ENCODE assay signal across 19 cellular contexts in genomic region chr5:38211354-38211710, GRCh38. TPM values are rescaled to one million over a fixed set of nuclear protein-coding genes. Genes with fewer than 3 reads are reported as not detected.
"Had no signal": no experiment of that assay in that cellular context is flagged by ENCODE, and none has a peak within 500 bp of the region (broad histone marks: within the 10 kb centered on the region; RNA-seq: fewer than 3 reads in every experiment).

No MANE protein-coding gene starts in this region.

- ATAC-seq: Right ventricle myocardium inferior had no signal

- DNase-seq: KBM-7; NCI-H1092 treated with DMSO at 0.1 percent for 48 hours; NCI-H1436; NCI-H187; NCI-H2029; NCI-H2081 treated with DMSO at 0.1 percent for 48 hours; NCI-H2227 treated with DMSO at 0.1 percent for 48 hours; NCI-H524; NCI-H526 treated with DMSO at 0.1 percent for 48 hours; NCI-H774; NK-92 treated with Interleukin-12 subunit alpha and Interleukin-12 subunit beta, amount 100 ng/mL, for 24 hours; PC-9; Peyer's patch; SHP77 treated with DMSO at 0.1 percent for 48 hours; SJCRH30; T-helper 1 cell had no signal

- H3K4me3 ChIP-seq: PC-9, Peyer's patch, SJCRH30, SK-N-MC had no signal

RNA-seq across cellular contexts. Expression of gene EGFLAM, which starts 47.0 kb away (rescaled TPM):
- total RNA-seq: OCI-LY7, PC-9 had no signal
